11 cellular contexts compared by ENCODE assay signal in genomic region chr3:119292666-119293065, GRCh38. TPM values are rescaled to one million over a fixed set of nuclear protein-coding genes. Genes with fewer than 3 reads are reported as not detected.
DNase-seq lines count a peak whose midpoint lies in the region; ATAC-seq, FAIRE-seq and TF ChIP-seq lines count a peak whose summit lies in the region.
"Had no signal": no experiment of that assay in that cellular context is flagged by ENCODE, and none has a peak within 500 bp of the region (broad histone marks: within the 10 kb centered on the region; RNA-seq: fewer than 3 reads in every experiment).

No MANE protein-coding gene starts in this region.

- no peak for FAIRE-seq in pancreas (lab: Jason Lieb, UNC)
- FAIRE-seq: small intestine had no signal

- ATAC-seq in CD4-positive, alpha-beta T cell (ENCODE audit: poor library complexity) = peak; percentile 9
- no peak for ATAC-seq in HG03520 (IDR thresholded peaks at IDR 0.05; ENCODE audit: unreplicated experiment)
- ATAC-seq in pancreas = no peak

- no peak overlapping the region for H3K4ac ChIP-seq in H9 (ENCODE audit: low read depth, low read length)

- no peaks in the 10 kb centered on the region for H4K20me1 ChIP-seq in H9 (ENCODE audit: control insufficient read depth, insufficient read depth, insufficient read length)

- H3K9me3 Mint-ChIP-seq in CD4-positive, alpha-beta T cell = peaks cover 4% of the 10 kb centered on the region
- H3K9me3 Mint-ChIP-seq in H9 (peaks cover 0 to 2% of the 10 kb centered on the region in 2 experiments; a peak in 3 of 5 replicates), nephron progenitor cell (peaks cover 9% of the 10 kb centered on the region)
- peaks cover 4% of the 10 kb centered on the region for H3K9me3 Mint-ChIP-seq in activated naive CD8-positive, alpha-beta T cell (ENCODE audit: low read depth)

- no peaks in the 10 kb centered on the region for H3K79me2 ChIP-seq in H9 (ENCODE audit: insufficient read depth, low read length)

- H3T11ph ChIP-seq in H9 (ENCODE audit: low read length) = no peak overlapping the region

- no peak overlapping the region for H2BK15ac ChIP-seq in H9 (ENCODE audit: low read depth, low read length)

- H2AFZ ChIP-seq in H9 (ENCODE audit: low read length) = no peak overlapping the region

- H2BK20ac ChIP-seq in H9 (ENCODE audit: low read depth, low read length, poor library complexity, severe bottlenecking) = no peak overlapping the region

- no peaks in the 10 kb centered on the region for H3K27me3 Mint-ChIP-seq in CD4-positive, alpha-beta T cell
- H3K27me3 Mint-ChIP-seq in H9 (ENCODE audit: low read depth) = peaks cover 56% of the 10 kb centered on the region
- no peaks in the 10 kb centered on the region for H3K27me3 Mint-ChIP-seq in activated naive CD8-positive, alpha-beta T cell
- H3K27me3 Mint-ChIP-seq in nephron progenitor cell (ENCODE audit: low read depth, poor library complexity) = peaks cover 4% of the 10 kb centered on the region

- H3K4me1 Mint-ChIP-seq in CD4-positive, alpha-beta T cell (ENCODE audit: low read depth) = peaks cover 63% of the 10 kb centered on the region
- H3K4me1 Mint-ChIP-seq in H9 (peaks cover 21 to 22% of the 10 kb centered on the region in 2 experiments), nephron progenitor cell (peaks cover 51% of the 10 kb centered on the region)
- H3K4me1 Mint-ChIP-seq in activated naive CD8-positive, alpha-beta T cell (ENCODE audit: low read depth) = peaks cover 43% of the 10 kb centered on the region

- no peak overlapping the region for H2AK5ac ChIP-seq in H9 (ENCODE audit: insufficient read length, low read length)

- no peak overlapping the region for H4K91ac ChIP-seq in H9 (ENCODE audit: insufficient read length, low read depth, low read length)

- peaks cover 26% of the 10 kb centered on the region for H3K36me3 Mint-ChIP-seq in CD4-positive, alpha-beta T cell (ENCODE audit: low read depth)
- H3K36me3 Mint-ChIP-seq in H9 (ENCODE audit: insufficient read depth in 1 of 3, low read depth in 3 of 3) (peaks cover 0 to 2% (median 0%) of the 10 kb centered on the region in 3 experiments; a peak in 2 of 7 replicates), nephron progenitor cell (ENCODE audit: low read depth) (peaks cover 6% of the 10 kb centered on the region)
- H3K36me3 Mint-ChIP-seq in activated naive CD8-positive, alpha-beta T cell = peaks cover 6% of the 10 kb centered on the region

- no peaks in the 10 kb centered on the region for H3K79me1 ChIP-seq in H9 (ENCODE audit: insufficient read depth, low read depth, low read length, poor library complexity, severe bottlenecking)

- 0 out of 2 replicates have a peak, but pooled peaks cover 3% of the 10 kb centered on the region for H3K4me1 ChIP-seq in H9 (ENCODE audit: insufficient read depth, low read length)
- H3K4me1 ChIP-seq in pancreas = peaks cover 0 to 8% (median 5%) of the 10 kb centered on the region in 3 donors

- POLR2A ChIA-PET in CD4-positive, alpha-beta T cell (lab: Charles Lee) = interaction anchor here (0.7 to 5.3 kb wide), 11 partner anchors 13 to 206 kb away, joined by 3 to 68 read pairs (median 4); partner anchors contain the start of genes B4GALT4, TIMMDC1 and TMEM39A

- no peak overlapping the region for H3K18ac ChIP-seq in H9 (ENCODE audit: insufficient read length, low read depth, low read length)

- H2BK12ac ChIP-seq in H9 (ENCODE audit: insufficient read length, low read depth, low read length) = no peak overlapping the region

- no peak overlapping the region for H2BK5ac ChIP-seq in H9 (ENCODE audit: insufficient read length, low read length)

- H3K4me3 ChIP-seq in foreskin fibroblast (ENCODE audit: low read depth in 1 of 2, low read length in 2 of 2) (no peak overlapping the region), pancreas (no peak overlapping the region)

- no peak overlapping the region for H3K14ac ChIP-seq in H9 (ENCODE audit: insufficient read depth, low read length)

- peak overlapping the region; percentile 100 for H3K27ac Mint-ChIP-seq in CD4-positive, alpha-beta T cell
- H3K27ac Mint-ChIP-seq in H9 (no peak overlapping the region), nephron progenitor cell (no peak overlapping the region)
- peak overlapping the region; percentile 90 for H3K27ac Mint-ChIP-seq in activated naive CD8-positive, alpha-beta T cell

- H3K9me3 ChIP-seq in CD4-positive, alpha-beta T cell (ENCODE audit: control insufficient read depth, low read length) = peaks cover 8% of the 10 kb centered on the region
- H3K9me3 ChIP-seq in H9 (ENCODE audit: control insufficient read depth, low read depth, low read length) (no peaks in the 10 kb centered on the region), pancreas (no peaks in the 10 kb centered on the region)
- H3K9me3 ChIP-seq: Peyer's patch had no signal

- H2BK120ac ChIP-seq in H9 (ENCODE audit: low read depth, low read length, poor library complexity, severe bottlenecking) = no peak overlapping the region

- no peak overlapping the region for H3K23ac ChIP-seq in H9 (ENCODE audit: insufficient read length, low read depth, low read length)

- no peak overlapping the region for H3K9ac ChIP-seq in H9 (ENCODE audit: extremely low read depth, insufficient read length, low read length)

- no peaks in the 10 kb centered on the region for H3K27me3 ChIP-seq in CD4-positive, alpha-beta T cell (ENCODE audit: control insufficient read depth, insufficient read depth, low read length)
- no peaks in the 10 kb centered on the region for H3K27me3 ChIP-seq in H9 (ENCODE audit: insufficient read depth, low read length)
- H3K27me3 ChIP-seq in pancreas = no peaks in the 10 kb centered on the region
- H3K27me3 ChIP-seq: Peyer's patch had no signal

- peaks cover 15% of the 10 kb centered on the region for H3K23me2 ChIP-seq in H9 (ENCODE audit: insufficient read length, low read depth, low read length, poor library complexity, severe bottlenecking)

- H3K27ac ChIP-seq in CD4-positive, alpha-beta T cell (ENCODE audit: low read depth, low read length) = peak overlapping the region; percentile 96
- H3K27ac ChIP-seq in H9 (ENCODE audit: insufficient read length, low read depth, low read length) (no peak overlapping the region), pancreas (no peak overlapping the region)

- no peak overlapping the region for H3K4me2 ChIP-seq in H9 (ENCODE audit: insufficient read depth, insufficient read length, low read length)

- H3K4me3 Mint-ChIP-seq in CD4-positive, alpha-beta T cell = peak overlapping the region; percentile 84
- H3K4me3 Mint-ChIP-seq in H9 = peak overlapping the region; percentile 1 to 16; a peak in 2 of 5 replicates
- H3K4me3 Mint-ChIP-seq in activated naive CD8-positive, alpha-beta T cell = peak overlapping the region; percentile 92
- H3K4me3 Mint-ChIP-seq in nephron progenitor cell = peak overlapping the region; percentile 87

- no peak overlapping the region for H3K56ac ChIP-seq in H9 (ENCODE audit: insufficient read length, low read depth, low read length)

- peak in 5 of 10 experiments; percentile 5 to 25 (median 23) for DNase-seq in CD4-positive, alpha-beta T cell
- DNase-seq in H9 = no peak
- no peak for DNase-seq in nephron progenitor cell
- no peak for DNase-seq in foreskin fibroblast
- no peak for DNase-seq in pancreas
- no peak for DNase-seq in NOMO-1 treated with dmso at 0.1 percent for 144 hours (lab: John Stamatoyannopoulos, UW; ENCODE audit: unreplicated experiment)
- DNase-seq: NCI-H146, Peyer's patch, small intestine had no signal

- no peaks in the 10 kb centered on the region for H3K36me3 ChIP-seq in pancreas
- H3K36me3 ChIP-seq: Peyer's patch had no signal

- H4K5ac ChIP-seq in H9 (ENCODE audit: insufficient read length, low read depth, low read length) = no peak overlapping the region

- intact Hi-C loops in CD4-positive, alpha-beta T cell (cut with DNase I, micrococcal nuclease) = loop anchor here (5.0 to 10.0 kb wide), 4 partner anchors 45 to 792 kb away; partner anchors contain the start of genes POGLUT1 (in 2 of the 2) and TMEM39A (in 1 of the 2)
- intact Hi-C loops in pancreas (cut with DNase I) = no loop called here

- CTCF ChIA-PET in CD4-positive, alpha-beta T cell (lab: Charles Lee) = interaction anchor here (0.5 to 3.6 kb wide), 3 partner anchors 60 to 175 kb away, joined by 3 to 22 read pairs (median 3); no protein-coding TSS in a partner anchor

- H4K8ac ChIP-seq in H9 (replicated peaks; ENCODE audit: insufficient read length, low read depth, low read length) = no peak overlapping the region

- TF ChIP-seq CTCF in CD4-positive, alpha-beta T cell (IDR thresholded peaks at IDR 0.05) = no peak
- TF ChIP-seq CTCF in H9 (conservative IDR thresholded peaks at IDR 0.05) = no peak
- no peak for TF ChIP-seq CTCF in nephron progenitor cell (IDR thresholded peaks at IDR 0.05)
- no peak for TF ChIP-seq CTCF in foreskin fibroblast (IDR thresholded peaks at IDR 0.05; ENCODE audit: low read depth, low read length)
- no peak for TF ChIP-seq CTCF in pancreas (IDR thresholded peaks at IDR 0.05)

- WGBS in H9 (ENCODE audit: extremely low coverage, insufficient read length, low lambda C conversion rate) = no CpG with 5 or more reads among the region's 4 CpGs
- WGBS in pancreas, 2 donors = 91 to 98% methylated on average over 4 of the region's 4 CpGs

RNA-seq across cellular contexts. Expression of gene ARHGAP31, which starts 1.5 kb away (rescaled TPM):
- total RNA-seq in CD4-positive, alpha-beta T cell = 1 to 10 TPM; 2.4 to 2.9 TPM
- total RNA-seq in H9 (2021) (2.2 and 2.4 TPM in 2 replicates), pancreas (1 to 10 TPM; 2.6 to 8.3 (median 3.5) TPM)
- polyA plus RNA-seq in pancreas = 1 to 10 TPM; 1.5 TPM

RNA-seq across cellular contexts. Expression of gene B4GALT4, which starts 52.0 kb away (rescaled TPM):
- 10 to 100 TPM; 26.2 to 29.5 TPM for total RNA-seq in CD4-positive, alpha-beta T cell
- total RNA-seq in H9 (2021) = 43.3 and 46.5 TPM in 2 replicates
- 10 to 100 TPM in 5 of 6 donors, 1 to 10 TPM in 1; 9.1 to 20.1 (median 13.8) TPM for total RNA-seq in pancreas
- polyA plus RNA-seq in pancreas = 10 to 100 TPM; 17.7 to 22.9 TPM

Comparison
In these comparisons a context has a peak if more than half of its experiments do, and no peak if none do; other contexts are left out.
1. H3K27ac Mint-ChIP-seq: peak in CD4-positive, alpha-beta T cell (single experiment) and activated naive CD8-positive, alpha-beta T cell (single experiment); none in H9 (0 of 3) and nephron progenitor cell (single experiment).
2. H3K4me3 Mint-ChIP-seq: peak in every context shown above with its lines; median percentile 92 in activated naive CD8-positive, alpha-beta T cell; 87 in nephron progenitor cell; 84 in CD4-positive, alpha-beta T cell; 8 in H9.
3. intact Hi-C loops: an anchor here in CD4-positive, alpha-beta T cell (5.0 to 10.0 kb wide); none called in pancreas.